ENCODE assay signal across 2 cellular contexts in genomic region chr20:34088871-34089479, GRCh38.
TF ChIP-seq lines count a peak whose summit lies in the region.

No MANE protein-coding gene starts in this region.

TF ChIP-seq in SK-N-SH, 30 proteins besides CTCF, POLR2A, EP300 and RAD21:
- peak; percentile 32; the same call in 1 of the 2 replicates for TF ChIP-seq POLR2AphosphoS5 (IDR thresholded peaks at IDR 0.05; ENCODE audit: low read depth, low read length)
- TF ChIP-seq TCF12 (IDR thresholded peaks at IDR 0.05): no peak
TF ChIP-seq in SK-N-SH: peak in this region for 1.

TF ChIP-seq in SK-N-SH treated with all-trans-retinoic acid at 6 μM for 48 hours, 23 proteins besides CTCF, POLR2A, EP300 and RAD21:
- TF ChIP-seq PPARA (CRISPR knock-in tag; IDR thresholded peaks at IDR 0.05; ENCODE audit: borderline replicate concordance) (no peak), ZNF70 (CRISPR knock-in tag; IDR thresholded peaks at IDR 0.05) (no peak), PATZ1 (CRISPR knock-in tag; IDR thresholded peaks at IDR 0.05; ENCODE audit: borderline replicate concordance) (no peak), CSDC2 (CRISPR knock-in tag; IDR thresholded peaks at IDR 0.05) (no peak), CSRNP3 (CRISPR knock-in tag; IDR thresholded peaks at IDR 0.05) (no peak), TCF4 (CRISPR knock-in tag; IDR thresholded peaks at IDR 0.05; ENCODE audit: borderline replicate concordance) (no peak), ZFP30 (CRISPR knock-in tag; IDR thresholded peaks at IDR 0.05) (no peak), BACH2 (CRISPR knock-in tag; IDR thresholded peaks at IDR 0.05; ENCODE audit: borderline replicate concordance) (no peak), CREB5 (CRISPR knock-in tag; IDR thresholded peaks at IDR 0.05; ENCODE audit: low read depth) (no peak), ZFP3 (CRISPR knock-in tag; IDR thresholded peaks at IDR 0.05) (no peak), OSR1 (CRISPR knock-in tag; IDR thresholded peaks at IDR 0.05) (no peak), ZC3H10 (CRISPR knock-in tag; IDR thresholded peaks at IDR 0.05) (no peak), POU6F1 (CRISPR knock-in tag; IDR thresholded peaks at IDR 0.05; ENCODE audit: borderline replicate concordance, low read depth) (no peak), GLIS3 (CRISPR knock-in tag; IDR thresholded peaks at IDR 0.05) (no peak), ZNF8 (CRISPR knock-in tag; IDR thresholded peaks at IDR 0.05) (no peak), SNAI2 (CRISPR knock-in tag; IDR thresholded peaks at IDR 0.05) (no peak), ISL1 (CRISPR knock-in tag; IDR thresholded peaks at IDR 0.05) (no peak)
